Comparison of ENCODE assay signal across 10 cellular contexts in genomic region chr3:4824948-4825325, GRCh38.
A peak's percentile ranks its signal among the peaks of the same experiment; 100 is the strongest.
DNase-seq lines count a peak whose midpoint lies in the region; ATAC-seq and TF ChIP-seq lines count a peak whose summit lies in the region.
"Had no signal": no experiment of that assay in that cellular context is flagged by ENCODE, and none has a peak within 500 bp of the region (broad histone marks: within the 10 kb centered on the region; RNA-seq: fewer than 3 reads in every experiment).

No MANE protein-coding gene starts in this region.

- intact Hi-C loops in heart left ventricle (cut with DNase I) (loop anchor here in 6 of 10 donors (5.0 to 10.0 kb wide), 7 partner anchors 43 to 202 kb away; partner anchors contain the start of gene BHLHE40 (in 1 of the 6)), Right ventricle myocardium inferior (cut with DNase I) (loop anchor here (5.0 kb wide), 2 partner anchors 53 to 93 kb away; no protein-coding TSS in a partner anchor), ascending aorta (cut with DNase I) (loop anchor here (5.0 kb wide), 1 partner anchor 103 kb away; no protein-coding TSS in a partner anchor), left lung (cut with DNase I) (no loop called here), upper lobe of right lung (cut with DNase I) (no loop called here)

- DNase-seq in heart left ventricle: no peak
- DNase-seq in Right ventricle myocardium inferior (ENCODE audit: missing footprints): no peak
- no peak for DNase-seq in ascending aorta (ENCODE audit: low spot score in 2 of 2)
- no peak for DNase-seq in left lung
- no peak for DNase-seq in upper lobe of right lung
- DNase-seq in activated gamma-delta T cell treated with Interleukin-2 at 50 U/mL for 16 hours: no peak
- DNase-seq in amygdala (lab: John Stamatoyannopoulos, UW): no peak
- DNase-seq: activated CD4-positive, CD25-positive, alpha-beta regulatory T cell treated with anti-CD3 and anti-CD28 coated beads, Interleukin-2, amount 50 U/mL, for 72 hours; left cardiac atrium had no signal

- H3K27ac ChIP-seq in heart left ventricle (peak overlapping the region; percentile 71 to 93 (median 84)), ascending aorta (peak overlapping the region; percentile 74 to 81), left lung (peak overlapping the region; percentile 71 to 84), upper lobe of right lung (peak overlapping the region; percentile 76)

- H3K27me3 ChIP-seq in heart left ventricle: no peaks in the 10 kb centered on the region
- H3K27me3 ChIP-seq in ascending aorta: no peaks in the 10 kb centered on the region
- no peaks in the 10 kb centered on the region for H3K27me3 ChIP-seq in left lung
- no peaks in the 10 kb centered on the region for H3K27me3 ChIP-seq in upper lobe of right lung

- ATAC-seq in heart left ventricle (peak in 1 of 4 donors; percentile 17), Right ventricle myocardium inferior (no peak), left lung (peak; percentile 40), upper lobe of right lung (peak; percentile 1), HG02571 (IDR thresholded peaks at IDR 0.05; ENCODE audit: unreplicated experiment) (no peak)

- H3K9me3 ChIP-seq in heart left ventricle: no peaks in the 10 kb centered on the region
- H3K9me3 ChIP-seq in ascending aorta: no peaks in the 10 kb centered on the region
- no peaks in the 10 kb centered on the region for H3K9me3 ChIP-seq in left lung
- no peaks in the 10 kb centered on the region for H3K9me3 ChIP-seq in upper lobe of right lung

- TF ChIP-seq CTCF in heart left ventricle (IDR thresholded peaks at IDR 0.05): no peak
- no peak for TF ChIP-seq CTCF in ascending aorta (IDR thresholded peaks at IDR 0.05)
- TF ChIP-seq CTCF in left lung (IDR thresholded peaks at IDR 0.05): no peak
- no peak for TF ChIP-seq CTCF in upper lobe of right lung (IDR thresholded peaks at IDR 0.05)

- H3K4me3 ChIP-seq in heart left ventricle (no peak overlapping the region), ascending aorta (no peak overlapping the region), left lung (no peak overlapping the region), upper lobe of right lung (no peak overlapping the region)

- 18 to 24% (median 20%) methylated on average over 3 of the region's 3 CpGs for WGBS in heart left ventricle, 4 donors

- H3K36me3 ChIP-seq in heart left ventricle (peaks cover 0 to 28% (median 15%) of the 10 kb centered on the region in 9 donors), ascending aorta (peaks cover 8 to 22% of the 10 kb centered on the region in 2 donors), left lung (peaks cover 0 to 14% of the 10 kb centered on the region in 2 donors), upper lobe of right lung (no peaks in the 10 kb centered on the region)

- peaks cover 7 to 65% (median 37%) of the 10 kb centered on the region in 12 donors for H3K4me1 ChIP-seq in heart left ventricle
- H3K4me1 ChIP-seq in ascending aorta: peaks cover 0 to 28% of the 10 kb centered on the region in 2 donors
- H3K4me1 ChIP-seq in left lung: peaks cover 29 to 65% of the 10 kb centered on the region in 2 donors
- peaks cover 53% of the 10 kb centered on the region for H3K4me1 ChIP-seq in upper lobe of right lung

- TF ChIP-seq POLR2A in heart left ventricle (IDR thresholded peaks at IDR 0.05): no peak

Comparison
In these comparisons a context has a peak if more than half of its experiments do, and no peak if none do; other contexts are left out.
1. ATAC-seq: peak in left lung (single experiment) and upper lobe of right lung (single experiment); none in Right ventricle myocardium inferior (single experiment) and HG02571 (single experiment).
2. intact Hi-C loops: an anchor here in heart left ventricle (5.0 to 10.0 kb wide), Right ventricle myocardium inferior (5.0 kb wide) and ascending aorta (5.0 kb wide); none called in left lung and upper lobe of right lung.
3. Peak in every context shown above with its lines, with median percentiles within 50 percentile points of each other: H3K27ac ChIP-seq.